ENCODE assay signal across 28 cellular contexts in the genomic region with DNA sequence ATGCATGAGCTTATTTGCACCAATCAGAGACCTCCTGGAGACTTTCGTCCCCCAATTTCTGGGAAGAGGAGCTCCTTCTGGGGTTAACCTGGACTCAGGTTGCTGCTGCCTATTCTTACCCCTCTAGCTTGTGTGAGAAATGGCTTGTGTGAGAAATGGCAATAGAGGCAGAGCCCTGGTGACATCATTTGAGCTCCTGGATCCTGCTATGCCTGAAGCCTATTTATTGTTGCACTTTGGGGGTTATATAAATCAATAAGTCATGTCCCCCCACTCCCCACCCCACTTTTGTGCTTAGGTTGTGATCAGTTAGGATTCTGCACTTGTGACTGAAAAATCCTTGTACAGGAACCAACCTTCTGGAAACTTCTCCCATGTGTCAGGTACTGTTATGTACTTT.
"Had no signal": no experiment of that assay in that cellular context is flagged by ENCODE, and none has a peak within 500 bp of the region (broad histone marks: within the 10 kb centered on the region; RNA-seq: fewer than 3 reads in every experiment).

No MANE protein-coding gene starts in this region.

- H3K36me3 ChIP-seq: esophagus muscularis mucosa, gastrocnemius medialis, heart left ventricle, WERI-Rb-1 had no signal

- H3K4me3 ChIP-seq: esophagus muscularis mucosa, gastrocnemius medialis, heart left ventricle had no signal

- DNase-seq: activated B cell treated with CpG ODN at 0.5 μM for 24 hours; activated CD4-positive, alpha-beta T cell treated with anti-CD3 and anti-CD28 coated beads for 48 hours; activated CD4-positive, alpha-beta T cell treated with anti-CD3 and anti-CD28 coated beads, Interleukin-2, amount 50 U/mL, for 1 hour; activated CD4-positive, alpha-beta T cell treated with anti-CD3 and anti-CD28 coated beads, Interleukin-2, amount 50 U/mL, for 48 hours; activated CD8-positive, alpha-beta memory T cell treated with anti-CD3 and anti-CD28 coated beads, Interleukin-2, amount 50 U/mL, for 48 hours; activated gamma-delta T cell; activated naive CD4-positive, alpha-beta T cell; activated T-cell treated with anti-CD3 and anti-CD28 coated beads for 4 hours; activated T-cell treated with anti-CD3 and anti-CD28 coated beads, Interleukin-2, amount 50 U/mL, for 24 hours; activated T-cell treated with anti-CD3 and anti-CD28 coated beads, Interleukin-2, amount 50 U/mL, for 72 hours; amniotic stem cell; anterior cingulate cortex; caudate nucleus; cortex of kidney; dermis blood vessel endothelial cell; effector CD4-positive, alpha-beta T cell; effector memory CD8-positive, alpha-beta T cell; foreskin keratinocyte; gastrocnemius medialis; glutamatergic neuron; heart left ventricle; SW 1271; T-cell; T1000; WERI-Rb-1 had no signal

- H3K27ac Mint-ChIP-seq: activated B cell treated with CpG ODN at 0.5 μM for 24 hours; activated naive CD4-positive, alpha-beta T cell treated with anti-CD3 and anti-CD28 coated beads, Interleukin-2, amount 50 U/mL, for 24 hours; activated T-cell treated with anti-CD3 and anti-CD28 coated beads, Interleukin-2, amount 50 U/mL, for 24 hours; activated T-cell treated with anti-CD3 and anti-CD28 coated beads, Interleukin-2, amount 50 U/mL, for 72 hours; effector memory CD8-positive, alpha-beta T cell; T-cell had no signal

- H3K4me1 ChIP-seq: foreskin keratinocyte had no signal

- H3K9me3 ChIP-seq: esophagus muscularis mucosa, gastrocnemius medialis, heart left ventricle had no signal

- H3K4me1 Mint-ChIP-seq: activated naive CD4-positive, alpha-beta T cell treated with anti-CD3 and anti-CD28 coated beads, Interleukin-2, amount 50 U/mL, for 24 hours had no signal

- H3K4me3 Mint-ChIP-seq: activated B cell treated with CpG ODN at 0.5 μM for 24 hours; activated naive CD4-positive, alpha-beta T cell treated with anti-CD3 and anti-CD28 coated beads, Interleukin-2, amount 50 U/mL, for 24 hours; activated T-cell treated with anti-CD3 and anti-CD28 coated beads, Interleukin-2, amount 50 U/mL, for 24 hours; effector memory CD8-positive, alpha-beta T cell; T-cell had no signal

- H3K27ac ChIP-seq: esophagus muscularis mucosa, foreskin keratinocyte, gastrocnemius medialis, heart left ventricle, WERI-Rb-1 had no signal

- ATAC-seq: activated CD4-positive, CD25-positive, alpha-beta regulatory T cell treated with anti-CD3 and anti-CD28 coated beads, Interleukin-2, amount 50 U/mL, for 24 hours; activated T-cell treated with anti-CD3 and anti-CD28 coated beads, Interleukin-2, amount 50 U/mL, for 72 hours; effector memory CD8-positive, alpha-beta T cell; gastrocnemius medialis; heart left ventricle; T-cell had no signal

- H3K36me3 Mint-ChIP-seq: activated naive CD4-positive, alpha-beta T cell treated with anti-CD3 and anti-CD28 coated beads, Interleukin-2, amount 50 U/mL, for 24 hours; T-cell had no signal

- H3K9me3 Mint-ChIP-seq: activated B cell treated with CpG ODN at 0.5 μM for 24 hours; activated naive CD4-positive, alpha-beta T cell treated with anti-CD3 and anti-CD28 coated beads, Interleukin-2, amount 50 U/mL, for 24 hours; activated T-cell treated with anti-CD3 and anti-CD28 coated beads, Interleukin-2, amount 50 U/mL, for 24 hours; effector memory CD8-positive, alpha-beta T cell; T-cell had no signal
